26 cellular contexts compared by ENCODE assay signal in genomic region chr3:141649871-141650270, GRCh38.
"Had no signal": no experiment of that assay in that cellular context is flagged by ENCODE, and none has a peak within 500 bp of the region (broad histone marks: within the 10 kb centered on the region; RNA-seq: fewer than 3 reads in every experiment).

No MANE protein-coding gene starts in this region.

- H3K9me3 ChIP-seq: pancreas, prostate gland, right lobe of liver, stomach, thoracic aorta, thyroid gland, transverse colon, upper lobe of right lung, uterus had no signal

- H3K4me3 Mint-ChIP-seq: naive B cell; naive thymus-derived CD8-positive, alpha-beta T cell; natural killer cell treated with Interleukin-12 subunit alpha and Interleukin-12 subunit beta and Interleukin-15 and Interleukin-18, amount 100 ng/mL, for 72 hours; nephron progenitor cell; neural crest cell; stimulated activated effector memory CD8-positive, alpha-beta T cell treated with anti-CD3 and anti-CD28 coated beads, Interleukin-12 subunit alpha, Interleukin-12 subunit beta, amount 100 ng/mL, for 72 hours; stimulated activated naive B cell treated with anti-CD40 and anti-IgM and Interleukin-4, amounts not matched to agents 10 μg/mL and 1 μg/mL and 100 μg/mL, for 72 hours; stimulated activated naive CD8-positive, alpha-beta T cell treated with anti-CD3 and anti-CD28 coated beads, Interleukin-15, Interleukin-2, amounts not matched to agents 100 ng/mL and 50 ng/mL, for 24 hours; type B pancreatic cell had no signal

- H3K4me3 ChIP-seq: pancreas, prostate gland, right lobe of liver, stomach, thoracic aorta, thyroid gland, transverse colon, upper lobe of right lung, uterus had no signal

- H3K9me3 Mint-ChIP-seq: naive thymus-derived CD8-positive, alpha-beta T cell; natural killer cell treated with Interleukin-12 subunit alpha and Interleukin-12 subunit beta and Interleukin-15 and Interleukin-18, amount 100 ng/mL, for 72 hours; stimulated activated effector memory CD8-positive, alpha-beta T cell treated with anti-CD3 and anti-CD28 coated beads, Interleukin-12 subunit alpha, Interleukin-12 subunit beta, amount 100 ng/mL, for 72 hours; stimulated activated naive B cell treated with anti-CD40 and anti-IgM and Interleukin-4, amounts not matched to agents 10 μg/mL and 1 μg/mL and 100 μg/mL, for 72 hours; stimulated activated naive CD8-positive, alpha-beta T cell treated with anti-CD3 and anti-CD28 coated beads, Interleukin-15, Interleukin-2, amounts not matched to agents 100 ng/mL and 50 ng/mL, for 24 hours had no signal

- H3K4me1 Mint-ChIP-seq: naive B cell had no signal

- H3K36me3 Mint-ChIP-seq: naive B cell; naive thymus-derived CD8-positive, alpha-beta T cell; natural killer cell treated with Interleukin-12 subunit alpha and Interleukin-12 subunit beta and Interleukin-15 and Interleukin-18, amount 100 ng/mL, for 72 hours; stimulated activated effector memory CD8-positive, alpha-beta T cell treated with anti-CD3 and anti-CD28 coated beads, Interleukin-12 subunit alpha, Interleukin-12 subunit beta, amount 100 ng/mL, for 72 hours; stimulated activated naive B cell treated with anti-CD40 and anti-IgM and Interleukin-4, amounts not matched to agents 10 μg/mL and 1 μg/mL and 100 μg/mL, for 72 hours; type B pancreatic cell had no signal

- H3K36me3 ChIP-seq: pancreas, prostate gland, right lobe of liver, stomach, thoracic aorta, thyroid gland, transverse colon, upper lobe of right lung, uterus had no signal

- H3K27me3 Mint-ChIP-seq: type B pancreatic cell had no signal

- H3K27me3 ChIP-seq: pancreas, right lobe of liver, stomach, thyroid gland, transverse colon, upper lobe of right lung, uterus had no signal

- H3K27ac Mint-ChIP-seq: naive B cell; naive thymus-derived CD8-positive, alpha-beta T cell; natural killer cell treated with Interleukin-12 subunit alpha and Interleukin-12 subunit beta and Interleukin-15 and Interleukin-18, amount 100 ng/mL, for 72 hours; nephron progenitor cell; stimulated activated effector memory CD8-positive, alpha-beta T cell treated with anti-CD3 and anti-CD28 coated beads, Interleukin-12 subunit alpha, Interleukin-12 subunit beta, amount 100 ng/mL, for 72 hours; stimulated activated naive B cell treated with anti-CD40 and anti-IgM and Interleukin-4, amounts not matched to agents 10 μg/mL and 1 μg/mL and 100 μg/mL, for 72 hours; stimulated activated naive CD8-positive, alpha-beta T cell treated with anti-CD3 and anti-CD28 coated beads, Interleukin-15, Interleukin-2, amounts not matched to agents 100 ng/mL and 50 ng/mL, for 24 hours; type B pancreatic cell had no signal

- H3K4me1 ChIP-seq: pancreas, prostate gland, right lobe of liver, stomach, thyroid gland, upper lobe of right lung, uterus had no signal

- H3K27ac ChIP-seq: pancreas, prostate gland, right lobe of liver, stomach, thoracic aorta, thyroid gland, transverse colon, upper lobe of right lung, uterus had no signal

- DNase-seq: naive B cell; naive thymus-derived CD8-positive, alpha-beta T cell; nephron progenitor cell; occipital lobe; pancreas; right cardiac atrium; right lobe of liver; small intestine; stimulated activated CD4-positive, alpha-beta T cell treated with anti-CD3 and anti-CD28 coated beads, Interleukin-15, amount 100 ng/mL, for 24 hours; stimulated activated CD4-positive, alpha-beta T cell treated with anti-CD3 and anti-CD28 coated beads, Interleukin-2, amount 100 ng/mL, for 24 hours; stimulated activated CD4-positive, alpha-beta T cell treated with anti-CD3 and anti-CD28 coated beads, Interleukin-2, amount 100 ng/mL, for 48 hours; stimulated activated CD4-positive, alpha-beta T cell treated with anti-CD3 and anti-CD28 coated beads, Interleukin-4, amount 100 ng/mL, for 24 hours; stimulated activated naive B cell treated with anti-CD40 and anti-IgM and Interleukin-4, amounts not matched to agents 10 μg/mL and 1 μg/mL and 100 μg/mL, for 72 hours; stimulated activated naive CD4-positive, alpha-beta T cell treated with Interleukin-2 at 50 U/mL for 16 hours; stomach; thyroid gland; transverse colon; upper lobe of right lung; uterus had no signal
